19 cellular contexts compared by ENCODE assay signal in the genomic region with DNA sequence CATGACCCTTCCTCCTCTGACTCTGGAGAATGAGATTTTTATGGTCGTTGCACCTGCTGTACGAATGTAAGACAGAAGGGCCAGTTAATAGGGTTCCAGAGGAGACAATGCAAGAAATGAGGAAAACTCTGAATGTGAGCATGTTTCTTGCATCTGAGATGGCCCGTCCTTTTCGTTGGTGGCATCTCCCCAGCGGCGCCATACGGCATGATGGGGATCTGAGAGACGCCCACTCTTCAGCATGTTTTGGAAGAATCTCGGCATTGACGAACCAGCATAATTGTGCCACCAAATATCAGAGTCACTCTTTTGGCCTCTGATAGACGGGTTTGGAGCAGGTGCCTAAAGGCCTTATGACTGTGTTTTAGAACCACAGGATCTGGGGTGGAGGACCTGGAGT.
"Had no signal": no experiment of that assay in that cellular context is flagged by ENCODE, and none has a peak within 500 bp of the region (broad histone marks: within the 10 kb centered on the region; RNA-seq: fewer than 3 reads in every experiment).

No MANE protein-coding gene starts in this region.

- DNase-seq: activated CD4-positive, alpha-beta T cell treated with anti-CD3 and anti-CD28 coated beads for 48 hours; activated CD4-positive, CD25-positive, alpha-beta regulatory T cell; activated CD8-positive, alpha-beta T cell treated with anti-CD3 and anti-CD28 coated beads for 36 hours; activated naive CD4-positive, alpha-beta T cell treated with Interleukin-2 at 50 U/mL for 16 hours; activated T-cell treated with anti-CD3 and anti-CD28 coated beads, Interleukin-2, amount 50 U/mL, for 1 hour; brain microvascular endothelial cell; endodermal cell; glutamatergic neuron; kidney; left ventricle myocardium superior; natural killer cell; retina; stimulated activated CD4-positive, alpha-beta T cell treated with anti-CD3 and anti-CD28 coated beads, Interleukin-2, amount 100 ng/mL, for 24 hours; stimulated activated naive CD4-positive, alpha-beta T cell treated with Interleukin-2 at 50 U/mL for 16 hours; T-cell; T-helper 9 cell had no signal

- ATAC-seq: activated CD8-positive, alpha-beta T cell treated with anti-CD3 and anti-CD28 coated beads for 36 hours; left ventricle myocardium superior; natural killer cell; SK-N-SH treated with all-trans-retinoic acid at 6 μM for 48 hours; T-cell had no signal

- H3K27ac ChIP-seq: brain microvascular endothelial cell, epithelial cell of prostate had no signal

- H3K9me3 ChIP-seq: neutrophil had no signal

- FAIRE-seq: kidney had no signal

- H3K27me3 ChIP-seq: brain microvascular endothelial cell, neutrophil had no signal

- H3K36me3 ChIP-seq: brain microvascular endothelial cell had no signal
